ENCODE assay signal across 5 cellular contexts in the genomic region with DNA sequence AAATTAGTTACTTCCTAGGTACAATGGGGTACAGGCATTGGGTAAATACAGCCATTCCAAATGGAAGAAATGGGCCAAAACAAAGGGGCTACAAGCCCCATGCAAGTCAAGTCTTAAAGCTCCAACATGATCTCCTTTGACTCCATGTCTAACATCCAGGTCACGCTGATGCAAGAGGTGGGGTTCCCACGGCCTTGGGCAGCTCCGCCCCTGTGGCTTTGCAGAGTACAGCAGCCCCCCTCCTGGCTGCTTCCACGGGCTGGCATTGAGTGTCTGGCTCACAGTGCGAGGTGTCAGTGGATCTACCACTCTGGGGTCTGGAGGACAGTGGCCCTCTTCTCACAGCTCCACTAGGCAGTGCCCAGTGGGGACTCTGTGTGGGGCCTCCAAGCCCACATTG.
DNase-seq lines count a peak whose midpoint lies in the region; ATAC-seq, FAIRE-seq and TF ChIP-seq lines count a peak whose summit lies in the region.
"Not testable (repeated sequence)": the region's sequence is repeated elsewhere in the genome, so short reads cannot be mapped to it uniquely, and the experiment has no call there.

No MANE protein-coding gene starts in this region.

- H3K27ac Mint-ChIP-seq in chondrocyte (ENCODE audit: unreplicated experiment); glutamatergic neuron (ENCODE audit: unreplicated experiment): not testable (repeated sequence)
- peak overlapping the region; percentile 89 for H3K27ac Mint-ChIP-seq in stimulated activated effector memory CD8-positive, alpha-beta T cell treated with anti-CD3 and anti-CD28 coated beads, Interleukin-12 subunit alpha, Interleukin-12 subunit beta, amount 100 ng/mL, for 72 hours

- BruUV-seq in K562 (replicated peaks; lab: Mats Ljungman, UMichigan), result not testable (repeated sequence)

- peaks cover 12% of the 10 kb centered on the region for H3K4me1 Mint-ChIP-seq in chondrocyte (ENCODE audit: low read depth)
- not testable (repeated sequence) for H3K4me1 Mint-ChIP-seq in glutamatergic neuron (ENCODE audit: low read depth, unreplicated experiment)
- H3K4me1 Mint-ChIP-seq in stimulated activated effector memory CD8-positive, alpha-beta T cell treated with anti-CD3 and anti-CD28 coated beads, Interleukin-12 subunit alpha, Interleukin-12 subunit beta, amount 100 ng/mL, for 72 hours, result peaks cover 56% of the 10 kb centered on the region

- not testable (repeated sequence) for H3K79me2 ChIP-seq in K562 (ENCODE audit: control insufficient read depth, insufficient read depth, low read length)

- not testable (repeated sequence) for H3K27ac ChIP-seq in K562 (ENCODE audit: extremely low read depth, low read depth, low read length)

- not testable (repeated sequence) for H2AFZ ChIP-seq in K562 (ENCODE audit: low read depth, low read length)

- H3K9ac ChIP-seq in K562 (ENCODE audit: insufficient read depth in 1 of 2, low read depth in 2 of 2, low read length in 2 of 2), result not testable (repeated sequence)

- H3K36me3 Mint-ChIP-seq in chondrocyte (ENCODE audit: low read depth); glutamatergic neuron (ENCODE audit: unreplicated experiment); stimulated activated effector memory CD8-positive, alpha-beta T cell treated with anti-CD3 and anti-CD28 coated beads, Interleukin-12 subunit alpha, Interleukin-12 subunit beta, amount 100 ng/mL, for 72 hours: not testable (repeated sequence)

- peaks cover 14% of the 10 kb centered on the region for H3K27me3 Mint-ChIP-seq in chondrocyte (ENCODE audit: low read depth)
- H3K27me3 Mint-ChIP-seq in glutamatergic neuron (ENCODE audit: unreplicated experiment), result not testable (repeated sequence)

- in situ Hi-C loops in K562 (cut with MboI), result not testable (repeated sequence)

- TF ChIP-seq RAD21 in K562 (CRISPR knock-in tag; conservative IDR thresholded peaks at IDR 0.05 in 1 of 2, IDR thresholded peaks at IDR 0.05 in 1 of 2), result not testable (repeated sequence)

- not testable (repeated sequence) for H3K9me3 ChIP-seq in K562 (replicated peaks; ENCODE audit: control insufficient read depth, insufficient read depth, low read depth, low read length)

- CTCF ChIA-PET in K562 (lab: Yijun Ruan, JAX; ENCODE audit: low intra/inter-chr PET ratio), result not testable (repeated sequence)

- not testable (repeated sequence) for ATAC-seq in K562; stimulated activated effector memory CD8-positive, alpha-beta T cell treated with anti-CD3 and anti-CD28 coated beads, Interleukin-12 subunit alpha, Interleukin-12 subunit beta, amount 100 ng/mL, for 72 hours

- H3K4me3 ChIP-seq in K562, result not testable (repeated sequence)

- POLR2A ChIA-PET in K562 (lab: Yijun Ruan, JAX), result interaction anchor here (0.6 kb wide), 1 partner anchor 314 kb away, joined by 3 read pairs; no protein-coding TSS in a partner anchor

- not testable (repeated sequence) for TF ChIP-seq EP300 in K562 (IDR thresholded peaks at IDR 0.05; ENCODE audit: low read length)

- not testable (repeated sequence) for H3K4me2 ChIP-seq in K562 (ENCODE audit: insufficient read depth, low read length)

- TF ChIP-seq CTCF in K562 (IDR thresholded peaks at IDR 0.05 in 2 of 3, conservative IDR thresholded peaks at IDR 0.05 in 1 of 3; ENCODE audit: insufficient read depth in 2 of 3, low read depth in 1 of 3, low read length in 3 of 3); chondrocyte (IDR thresholded peaks at IDR 0.05); glutamatergic neuron (IDR thresholded peaks at IDR 0.05; ENCODE audit: partially characterized antibody, unreplicated experiment): not testable (repeated sequence)

- not testable (repeated sequence) for H3K36me3 ChIP-seq in K562 (ENCODE audit: control insufficient read depth, insufficient read depth, low read length)

- H4K20me1 ChIP-seq in K562 (replicated peaks; ENCODE audit: control insufficient read depth, insufficient read depth, low read length), result not testable (repeated sequence)

- DNase-seq in K562 (ENCODE audit: extremely low read depth in 1 of 4, low spot score in 3 of 4); stimulated activated effector memory CD8-positive, alpha-beta T cell treated with anti-CD3 and anti-CD28 coated beads, Interleukin-12 subunit alpha, Interleukin-12 subunit beta, amount 100 ng/mL, for 72 hours (ENCODE audit: low spot score in 2 of 2): not testable (repeated sequence)
- DNase-seq in chondrocyte (ENCODE audit: low spot score) (peak; percentile 61), glutamatergic neuron (peak; percentile 1), posterior vena cava (ENCODE audit: low spot score) (peak; percentile 68)

- intact Hi-C loops in K562 (cut with micrococcal nuclease), result loop anchor here (10.0 kb wide), 1 partner anchor 113 kb away; the partner anchor contains the start of gene SFSWAP
- intact Hi-C loops in posterior vena cava (cut with DNase I), result not testable (repeated sequence)

- not testable (repeated sequence) for FAIRE-seq in K562 (lab: Jason Lieb, UNC)

- not testable (repeated sequence) for H3K9me3 Mint-ChIP-seq in chondrocyte (ENCODE audit: low read depth); glutamatergic neuron (ENCODE audit: unreplicated experiment); stimulated activated effector memory CD8-positive, alpha-beta T cell treated with anti-CD3 and anti-CD28 coated beads, Interleukin-12 subunit alpha, Interleukin-12 subunit beta, amount 100 ng/mL, for 72 hours

- peaks cover 0 to 31% of the 10 kb centered on the region in 2 experiments; a peak in 2 of 5 replicates for H3K27me3 ChIP-seq in K562 (ENCODE audit: control insufficient read depth in 2 of 2, insufficient read depth in 2 of 2, low read length in 2 of 2)

- peaks cover 15 to 26% of the 10 kb centered on the region in 2 experiments for H3K4me1 ChIP-seq in K562 (replicated peaks in 1 of 2; ENCODE audit: control insufficient read depth in 2 of 2, insufficient read depth in 2 of 2, low read length in 2 of 2)

- not testable (repeated sequence) for H3K9me1 ChIP-seq in K562 (ENCODE audit: control insufficient read depth, insufficient read depth, low read length)

- TF ChIP-seq POLR2A in K562 (conservative IDR thresholded peaks at IDR 0.05), result not testable (repeated sequence)

- not testable (repeated sequence) for H3K4me3 Mint-ChIP-seq in chondrocyte (ENCODE audit: unreplicated experiment); glutamatergic neuron (ENCODE audit: unreplicated experiment); stimulated activated effector memory CD8-positive, alpha-beta T cell treated with anti-CD3 and anti-CD28 coated beads, Interleukin-12 subunit alpha, Interleukin-12 subunit beta, amount 100 ng/mL, for 72 hours

- WGBS in K562 (ENCODE audit: insufficient coverage, low coverage, missing lambda C conversion rate), result 22% methylated on average over 5 of the region's 5 CpGs

TF ChIP-seq in K562, 482 proteins besides CTCF, POLR2A, EP300 and RAD21:
- TF ChIP-seq CEBPG (CRISPR knock-in tag; IDR thresholded peaks at IDR 0.05), result peak; percentile 57; the same call in 1 of the 2 replicates
- not testable (repeated sequence) for TF ChIP-seq CEBPG (tag; conservative IDR thresholded peaks at IDR 0.05 in 1 of 2, IDR thresholded peaks at IDR 0.05 in 1 of 2)
